Comparison of ENCODE assay signal across 28 cellular contexts in genomic region chr13:41627425-41627824, GRCh38.
"Had no signal": no experiment of that assay in that cellular context is flagged by ENCODE, and none has a peak within 500 bp of the region (broad histone marks: within the 10 kb centered on the region; RNA-seq: fewer than 3 reads in every experiment).

No MANE protein-coding gene starts in this region.

- H3K27me3 ChIP-seq: colonic mucosa, esophagus squamous epithelium, gastrocnemius medialis, heart right ventricle, left lung had no signal

- H3K4me1 ChIP-seq: colonic mucosa, left lung had no signal

- H3K27ac ChIP-seq: colonic mucosa, epithelial cell of prostate, esophagus squamous epithelium, gastrocnemius medialis, heart right ventricle, left lung, lower lobe of right lung had no signal

- H3K4me3 ChIP-seq: colonic mucosa, esophagus squamous epithelium, gastrocnemius medialis, heart right ventricle, left lung, lower lobe of right lung, mucosa of descending colon had no signal

- H3K4me3 Mint-ChIP-seq: dendritic cell treated with granulocyte-macrophage colony-stimulating factor and Interleukin-4, amounts not matched to agents 40 ng/mL and 50 ng/mL, for 4 days; effector memory CD8-positive, alpha-beta T cell; endodermal cell; mesothelial cell of epicardium; naive B cell had no signal

- H3K27me3 Mint-ChIP-seq: dendritic cell treated with granulocyte-macrophage colony-stimulating factor and Interleukin-4, amounts not matched to agents 40 ng/mL and 50 ng/mL, for 4 days; effector memory CD8-positive, alpha-beta T cell; naive B cell had no signal

- ATAC-seq: effector memory CD8-positive, alpha-beta T cell; esophagus mucosa; gastrocnemius medialis; heart right ventricle; left cardiac atrium; left lung; left ventricle myocardium superior; lower lobe of right lung; mucosa of descending colon had no signal

- FAIRE-seq: endometrium, islet of Langerhans, keratinocyte had no signal

- H3K36me3 ChIP-seq: colonic mucosa, gastrocnemius medialis, heart right ventricle, left lung, lower lobe of right lung had no signal

- H3K27ac Mint-ChIP-seq: dendritic cell treated with granulocyte-macrophage colony-stimulating factor and Interleukin-4, amounts not matched to agents 40 ng/mL and 50 ng/mL, for 4 days; effector memory CD8-positive, alpha-beta T cell; endodermal cell; mesothelial cell of epicardium; naive B cell had no signal

- DNase-seq: colonic mucosa; cortex of kidney; effector CD8-positive, alpha-beta T cell; effector memory CD8-positive, alpha-beta T cell; endodermal cell; erythroblast; esophagus squamous epithelium; foreskin fibroblast; foreskin melanocyte; gastrocnemius medialis; glutamatergic neuron; head of caudate nucleus; heart right ventricle; hippocampal formation; left cardiac atrium; left lung; left ventricle myocardium superior; lower lobe of right lung; mesenchymal stem cell; mucosa of descending colon; naive B cell had no signal

- H3K9me3 ChIP-seq: colonic mucosa, esophagus squamous epithelium, gastrocnemius medialis, lower lobe of right lung, mucosa of descending colon had no signal
